In genomic region chr9:69134412-69134811, GRCh38 we compare ENCODE assay signal across 26 cellular contexts. TPM values are rescaled to one million over a fixed set of nuclear protein-coding genes. Genes with fewer than 3 reads are reported as not detected.
DNase-seq lines count a peak whose midpoint lies in the region; ATAC-seq and TF ChIP-seq lines count a peak whose summit lies in the region.
"Had no signal": no experiment of that assay in that cellular context is flagged by ENCODE, and none has a peak within 500 bp of the region (broad histone marks: within the 10 kb centered on the region; RNA-seq: fewer than 3 reads in every experiment).

No MANE protein-coding gene starts in this region.

- no peak for TF ChIP-seq POLR2A in esophagus muscularis mucosa (IDR thresholded peaks at IDR 0.05; ENCODE audit: low read depth)

- no peak overlapping the region for H3K23ac ChIP-seq in trophoblast cell (ENCODE audit: low read length)

- H4K12ac ChIP-seq in trophoblast cell (ENCODE audit: low read depth, low read length): no peak overlapping the region

- H3K79me2 ChIP-seq in GM23338 (replicated peaks; ENCODE audit: insufficient read depth): peaks cover 98% of the 10 kb centered on the region
- peaks cover 22% of the 10 kb centered on the region for H3K79me2 ChIP-seq in trophoblast cell (ENCODE audit: control insufficient read depth, insufficient read depth, low read length, poor library complexity)

- peak overlapping the region; percentile 84 for H3K4ac ChIP-seq in trophoblast cell (ENCODE audit: low read depth, low read length)

- no peak for ATAC-seq in GM23338
- ATAC-seq in right cardiac atrium: no peak
- ATAC-seq: activated CD4-positive, alpha-beta T cell treated with anti-CD3 and anti-CD28 coated beads for 36 hours; activated CD8-positive, alpha-beta T cell treated with anti-CD3 and anti-CD28 coated beads for 36 hours; activated naive CD4-positive, alpha-beta T cell treated with anti-CD3 and anti-CD28 coated beads, Interleukin-2, amount 50 U/mL, for 72 hours; HCT116; psoas muscle had no signal

- H3K36me3 Mint-ChIP-seq in GM23338 (ENCODE audit: low read depth): peaks cover 30% of the 10 kb centered on the region
- H3K36me3 Mint-ChIP-seq: activated naive CD4-positive, alpha-beta T cell treated with anti-CD3 and anti-CD28 coated beads, Interleukin-2, amount 50 U/mL, for 72 hours; naive B cell had no signal

- H3K27me3 Mint-ChIP-seq in GM23338 (ENCODE audit: insufficient read depth, low read depth, poor library complexity): peaks cover 2% of the 10 kb centered on the region
- H3K27me3 Mint-ChIP-seq: activated CD4-positive, alpha-beta T cell treated with anti-CD3 and anti-CD28 coated beads for 36 hours; activated CD8-positive, alpha-beta T cell treated with anti-CD3 and anti-CD28 coated beads for 36 hours had no signal

- H2AFZ ChIP-seq in GM23338 (no peak overlapping the region), trophoblast cell (ENCODE audit: insufficient read depth, low read length, poor library complexity) (no peak overlapping the region)

- H3K27ac Mint-ChIP-seq in GM23338: peak overlapping the region; percentile 79; the same call in 1 of the 2 replicates
- H3K27ac Mint-ChIP-seq: activated CD4-positive, alpha-beta T cell treated with anti-CD3 and anti-CD28 coated beads for 36 hours; activated CD8-positive, alpha-beta T cell treated with anti-CD3 and anti-CD28 coated beads for 36 hours; activated naive CD4-positive, alpha-beta T cell treated with anti-CD3 and anti-CD28 coated beads, Interleukin-2, amount 50 U/mL, for 72 hours; naive B cell had no signal

- H3K9ac ChIP-seq in trophoblast cell (ENCODE audit: low read length): no peak overlapping the region
- H3K9ac ChIP-seq: BLaER1 had no signal

- peaks cover 11% of the 10 kb centered on the region for H3K36me3 ChIP-seq in GM23338 (ENCODE audit: insufficient read depth)
- no peaks in the 10 kb centered on the region for H3K36me3 ChIP-seq in esophagus muscularis mucosa
- peaks cover 0 to 6% of the 10 kb centered on the region in 2 experiments for H3K36me3 ChIP-seq in trophoblast cell (ENCODE audit: control insufficient read depth in 1 of 2, insufficient read depth in 2 of 2, low read length in 2 of 2)
- H3K36me3 ChIP-seq: neutrophil had no signal

- no peak overlapping the region for H2BK5ac ChIP-seq in trophoblast cell (ENCODE audit: low read depth, low read length, poor library complexity)

- H3K9me2 ChIP-seq in GM23338 (ENCODE audit: insufficient read depth): no peaks in the 10 kb centered on the region

- H3K27ac ChIP-seq in GM23338 (ENCODE audit: low read depth) (no peak overlapping the region), esophagus muscularis mucosa (replicated peaks in 1 of 4) (no peak overlapping the region), trophoblast cell (ENCODE audit: low read depth, low read length) (no peak overlapping the region), right cardiac atrium (ENCODE audit: low read length) (no peak overlapping the region)
- H3K27ac ChIP-seq: BLaER1, neutrophil, Peyer's patch, psoas muscle had no signal

- H2AK5ac ChIP-seq in trophoblast cell (ENCODE audit: low read length): peak overlapping the region; percentile 9

- H3K9me3 ChIP-seq in esophagus muscularis mucosa (no peaks in the 10 kb centered on the region), trophoblast cell (ENCODE audit: insufficient read depth, low read depth, low read length) (no peaks in the 10 kb centered on the region), right cardiac atrium (ENCODE audit: control insufficient read depth, low read length) (no peaks in the 10 kb centered on the region)
- H3K9me3 ChIP-seq: BLaER1, neutrophil, Peyer's patch, psoas muscle had no signal

- H3K4me2 ChIP-seq in GM23338: no peak overlapping the region
- no peak overlapping the region for H3K4me2 ChIP-seq in trophoblast cell (ENCODE audit: low read length)
- H3K4me2 ChIP-seq: BLaER1 had no signal

- no peaks in the 10 kb centered on the region for H3K9me3 Mint-ChIP-seq in GM23338
- H3K9me3 Mint-ChIP-seq: activated CD8-positive, alpha-beta T cell treated with anti-CD3 and anti-CD28 coated beads for 36 hours; activated naive CD4-positive, alpha-beta T cell treated with anti-CD3 and anti-CD28 coated beads, Interleukin-2, amount 50 U/mL, for 72 hours; naive B cell had no signal

- H3K4me1 ChIP-seq in GM23338 (ENCODE audit: insufficient read depth): peaks cover 45% of the 10 kb centered on the region
- peaks cover 22 to 37% (median 29%) of the 10 kb centered on the region in 4 donors for H3K4me1 ChIP-seq in esophagus muscularis mucosa
- H3K4me1 ChIP-seq in trophoblast cell (ENCODE audit: control insufficient read depth in 1 of 2, insufficient read depth in 2 of 2, low read length in 2 of 2): peaks cover 27 to 31% of the 10 kb centered on the region in 2 experiments
- peaks cover 17% of the 10 kb centered on the region for H3K4me1 ChIP-seq in right cardiac atrium (ENCODE audit: control insufficient read depth, insufficient read depth, low read length)
- H3K4me1 ChIP-seq: BLaER1, psoas muscle had no signal

- peaks cover 32% of the 10 kb centered on the region for H4K20me1 ChIP-seq in GM23338 (replicated peaks; ENCODE audit: insufficient read depth)
- H4K20me1 ChIP-seq: BLaER1 had no signal

- 88% methylated on average over 6 of the region's 6 CpGs for WGBS in esophagus muscularis mucosa
- WGBS in trophoblast cell (ENCODE audit: extremely low coverage, insufficient coverage, insufficient read length): no CpG with 5 or more reads among the region's 6 CpGs
- WGBS in right cardiac atrium: 96% methylated on average over 6 of the region's 6 CpGs

- H2BK12ac ChIP-seq in trophoblast cell (ENCODE audit: low read length): no peak overlapping the region

- no peak for TF ChIP-seq EP300 in esophagus muscularis mucosa (IDR thresholded peaks at IDR 0.05)

- H3K4me3 Mint-ChIP-seq in GM23338: no peak overlapping the region
- H3K4me3 Mint-ChIP-seq: activated CD4-positive, alpha-beta T cell treated with anti-CD3 and anti-CD28 coated beads for 36 hours; activated CD8-positive, alpha-beta T cell treated with anti-CD3 and anti-CD28 coated beads for 36 hours; naive B cell had no signal

- H3K18ac ChIP-seq in trophoblast cell (ENCODE audit: low read length): no peak overlapping the region

- TF ChIP-seq CTCF in GM23338 (conservative IDR thresholded peaks at IDR 0.05; ENCODE audit: low read depth in 2 of 2) (no peak), esophagus muscularis mucosa (IDR thresholded peaks at IDR 0.05) (no peak)

- H3K79me1 ChIP-seq in trophoblast cell (ENCODE audit: low read length): peaks cover 4% of the 10 kb centered on the region

- no peak overlapping the region for H3K14ac ChIP-seq in trophoblast cell (ENCODE audit: low read length)

- H3K27me3 ChIP-seq in GM23338 (ENCODE audit: insufficient read depth) (no peaks in the 10 kb centered on the region), esophagus muscularis mucosa (no peaks in the 10 kb centered on the region), trophoblast cell (ENCODE audit: insufficient read depth, low read length) (no peaks in the 10 kb centered on the region), right cardiac atrium (ENCODE audit: control insufficient read depth, insufficient read depth) (no peaks in the 10 kb centered on the region)
- H3K27me3 ChIP-seq: BLaER1, neutrophil, Peyer's patch had no signal

- no peak overlapping the region for H2BK120ac ChIP-seq in trophoblast cell (ENCODE audit: insufficient read depth, low read length, poor library complexity)

- no peak overlapping the region for H4K91ac ChIP-seq in trophoblast cell (ENCODE audit: low read depth, low read length)

- H3F3A ChIP-seq in GM23338 (replicated peaks; ENCODE audit: low read depth): 0 out of 2 replicates have a peak, but pooled peaks cover 4% of the 10 kb centered on the region

- peaks cover 49% of the 10 kb centered on the region for H3K4me1 Mint-ChIP-seq in GM23338
- H3K4me1 Mint-ChIP-seq: activated CD4-positive, alpha-beta T cell treated with anti-CD3 and anti-CD28 coated beads for 36 hours; naive B cell had no signal

- intact Hi-C loops in esophagus muscularis mucosa (cut with DNase I): no loop called here
- intact Hi-C loops in right cardiac atrium (cut with DNase I): loop anchor here in 1 of 4 donors (10.0 kb wide), 1 partner anchor 80 kb away; no protein-coding TSS in a partner anchor

- no peak overlapping the region for H4K8ac ChIP-seq in trophoblast cell (ENCODE audit: low read depth, low read length)

- DNase-seq in GM23338 (ENCODE audit: low spot score) (no peak), NCI-H510A (lab: John Stamatoyannopoulos, UW) (peak; percentile 80), esophagus muscularis mucosa (ENCODE audit: extremely low spot score) (peak; percentile 64), trophoblast cell (peak in 1 of 2 donors; percentile 0), HUDEP-2 (lab: John Stamatoyannopoulos, UW; ENCODE audit: unreplicated experiment in 76 of 76) (no peak), right cardiac atrium (no peak)
- DNase-seq in activated naive CD4-positive, alpha-beta T cell treated with Interleukin-2 at 50 U/mL for 16 hours: no peak
- no peak for DNase-seq in stimulated activated naive CD4-positive, alpha-beta T cell treated with Interleukin-2 at 50 U/mL for 16 hours (lab: John Stamatoyannopoulos, UW)
- DNase-seq: activated CD4-positive, alpha-beta T cell treated with anti-CD3 and anti-CD28 coated beads for 36 hours; activated CD8-positive, alpha-beta T cell treated with anti-CD3 and anti-CD28 coated beads for 36 hours; effector memory CD4-positive, alpha-beta T cell; IMR-90; midbrain; naive B cell; NCI-H1092 treated with DMSO at 0.1 percent for 48 hours; NCI-H187 treated with DMSO at 0.1 percent for 48 hours; NCI-H226; NCI-H748 treated with DMSO at 0.1 percent for 48 hours; psoas muscle; SHP77 treated with DMSO at 0.1 percent for 48 hours; stimulated activated CD4-positive, alpha-beta T cell treated with anti-CD3 and anti-CD28 coated beads, Interleukin-4, amount 100 ng/mL, for 1 hour had no signal

- H3K4me3 ChIP-seq in GM23338: no peak overlapping the region
- no peak overlapping the region for H3K4me3 ChIP-seq in esophagus muscularis mucosa
- no peak overlapping the region for H3K4me3 ChIP-seq in trophoblast cell (ENCODE audit: low read depth, low read length)
- H3K4me3 ChIP-seq in right cardiac atrium (ENCODE audit: low read length): no peak overlapping the region
- H3K4me3 ChIP-seq: BLaER1, Peyer's patch, psoas muscle had no signal

TF ChIP-seq in GM23338, 12 proteins besides CTCF, POLR2A, EP300 and RAD21:
- 0 out of 2 replicates have a peak, but pooled peaks have one; percentile 15 for TF ChIP-seq POLR2AphosphoS5 (IDR thresholded peaks at IDR 0.05; ENCODE audit: low read depth)
- no peak for TF ChIP-seq CREB1 (CRISPR knock-in tag; IDR thresholded peaks at IDR 0.05; ENCODE audit: low read depth)

RNA-seq across cellular contexts. Expression of gene TJP2, which starts 39.7 kb away (rescaled TPM):
- 176 and 234 TPM in 2 replicates for total RNA-seq in GM23338 (2014; rRNA removed; shearing (Covaris generic))
- polyA plus RNA-seq in GM23338 (2016; fragmentation: Nextera tagmentation; extraction: Ambion mirVana) (34.9 and 37.6 TPM in 2 replicates), right cardiac atrium (23.8 TPM)
- total RNA-seq in esophagus muscularis mucosa (100 to 1,000 TPM; 101 to 172 (median 125) TPM), right cardiac atrium (10 to 100 TPM; 37.9 to 56.3 (median 49.1) TPM)
- polyA plus RNA-seq in trophoblast cell (2013): 96.7 and 103 TPM in 2 replicates

Comparison
In these comparisons a context has a peak if more than half of its experiments do, and no peak if none do; other contexts are left out.
1. DNase-seq: peak in NCI-H510A (single experiment) and esophagus muscularis mucosa (single experiment); none in GM23338 (single experiment), activated naive CD4-positive, alpha-beta T cell treated with Interleukin-2 at 50 U/mL for 16 hours (single experiment), HUDEP-2 (0 of 76), right cardiac atrium (0 of 3) and stimulated activated naive CD4-positive, alpha-beta T cell treated with Interleukin-2 at 50 U/mL for 16 hours (single experiment).